In the genomic region with DNA sequence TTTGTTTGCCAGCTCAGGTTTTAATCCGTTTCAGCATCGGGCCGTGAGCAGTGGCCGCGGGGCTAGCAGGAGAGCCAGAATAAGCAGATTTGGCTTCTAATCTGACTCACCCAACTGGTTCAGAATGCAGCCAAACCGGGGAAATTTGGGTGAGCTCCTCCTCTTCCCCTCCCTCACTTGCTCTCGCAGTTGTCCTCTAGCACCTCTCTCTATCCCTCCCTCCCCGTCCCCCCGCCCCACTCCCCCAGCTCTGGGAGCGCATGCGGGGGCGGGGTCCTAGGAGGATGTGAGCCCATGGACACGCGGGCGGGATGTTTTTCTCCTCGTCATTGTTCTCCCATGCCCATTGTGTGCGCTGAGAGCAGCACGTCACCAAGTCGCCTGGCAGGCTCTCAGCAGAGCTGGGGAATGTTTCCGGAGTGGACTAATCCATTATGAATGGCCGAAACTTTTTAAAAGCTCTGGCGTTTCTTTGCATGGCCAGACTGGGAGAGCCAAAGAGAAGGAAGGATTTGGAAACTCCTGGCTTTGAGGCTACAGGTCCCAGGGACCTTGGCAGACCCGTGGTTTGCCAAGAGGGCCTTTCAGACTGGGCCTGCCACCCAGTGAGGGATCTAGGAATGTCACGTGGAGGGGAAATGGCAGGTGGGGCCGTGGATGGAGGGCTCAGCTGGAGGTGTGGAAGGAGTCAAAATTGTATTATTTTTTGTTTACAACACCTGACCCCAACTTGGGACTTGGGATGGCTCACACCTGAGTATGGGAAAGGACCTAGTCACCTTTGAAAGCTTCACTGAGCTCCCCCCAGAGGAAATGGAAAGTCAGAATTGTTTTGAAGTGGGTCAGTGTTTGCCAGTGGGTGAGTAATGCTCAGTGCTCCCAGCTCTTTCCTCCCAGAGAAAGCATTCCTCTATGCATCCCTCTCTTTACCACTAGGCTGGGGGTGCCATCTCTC, we compare ENCODE assay signal across 9 cellular contexts. TPM values are rescaled to one million over a fixed set of nuclear protein-coding genes. Genes with fewer than 3 reads are reported as not detected.
DNase-seq lines count a peak whose midpoint lies in the region; ATAC-seq and TF ChIP-seq lines count a peak whose summit lies in the region.
"Had no signal": no experiment of that assay in that cellular context is flagged by ENCODE, and none has a peak within 500 bp of the region (broad histone marks: within the 10 kb centered on the region; RNA-seq: fewer than 3 reads in every experiment).

No MANE protein-coding gene starts in this region.

- H3K4me1 ChIP-seq in H9 (ENCODE audit: insufficient read depth, low read length), result no peaks in the 10 kb centered on the region; the same call in 1 of the 2 replicates

- H4K5ac ChIP-seq in H9 (ENCODE audit: insufficient read length, low read depth, low read length), result peak overlapping the region; percentile 73

- DNase-seq in AG08396 (ENCODE audit: low spot score) (peak; percentile 55), H9 (peak; percentile 94), RPMI8226 (peak; percentile 71), left lobe of liver (ENCODE audit: low spot score) (peak; percentile 45), NCI-H2171 treated with DMSO at 0.1 percent for 48 hours (lab: John Stamatoyannopoulos, UW) (no peak)
- DNase-seq: naive thymus-derived CD8-positive, alpha-beta T cell had no signal

- peaks cover 64% of the 10 kb centered on the region for H3K27me3 Mint-ChIP-seq in H9 (ENCODE audit: low read depth)
- H3K27me3 Mint-ChIP-seq in dendritic cell treated with granulocyte-macrophage colony-stimulating factor and Interleukin-4, amounts not matched to agents 40 ng/mL and 50 ng/mL, for 4 days, result peaks cover 54% of the 10 kb centered on the region
- H3K27me3 Mint-ChIP-seq in stimulated activated naive CD8-positive, alpha-beta T cell treated with anti-CD3 and anti-CD28 coated beads, Interleukin-15, Interleukin-2, amounts not matched to agents 100 ng/mL and 50 ng/mL, for 24 hours, result peaks cover 47% of the 10 kb centered on the region

- H2BK15ac ChIP-seq in H9 (ENCODE audit: low read depth, low read length), result no peak overlapping the region

- no peak overlapping the region for H2BK12ac ChIP-seq in H9 (ENCODE audit: insufficient read length, low read depth, low read length)

- H3K9ac ChIP-seq in H9 (ENCODE audit: extremely low read depth, insufficient read length, low read length), result peak overlapping the region; percentile 28

- no peak for TF ChIP-seq CTCF in H9 (conservative IDR thresholded peaks at IDR 0.05)

- no peak overlapping the region for H3T11ph ChIP-seq in H9 (ENCODE audit: low read length)

- H3K23ac ChIP-seq in H9 (ENCODE audit: insufficient read length, low read depth, low read length), result no peak overlapping the region

- ATAC-seq in left lobe of liver, result peak; percentile 64
- no peak for ATAC-seq in GM21528 (IDR thresholded peaks at IDR 0.05; ENCODE audit: low FRiP score, unreplicated experiment)

- peaks cover 22 to 24% of the 10 kb centered on the region in 2 experiments for H3K4me1 Mint-ChIP-seq in H9
- peaks cover 36% of the 10 kb centered on the region for H3K4me1 Mint-ChIP-seq in dendritic cell treated with granulocyte-macrophage colony-stimulating factor and Interleukin-4, amounts not matched to agents 40 ng/mL and 50 ng/mL, for 4 days (ENCODE audit: low read depth)
- peaks cover 9% of the 10 kb centered on the region for H3K4me1 Mint-ChIP-seq in stimulated activated naive CD8-positive, alpha-beta T cell treated with anti-CD3 and anti-CD28 coated beads, Interleukin-15, Interleukin-2, amounts not matched to agents 100 ng/mL and 50 ng/mL, for 24 hours (ENCODE audit: low read depth)

- H3K4ac ChIP-seq in H9 (ENCODE audit: low read depth, low read length), result no peak overlapping the region

- peak overlapping the region; percentile 63 for H3K14ac ChIP-seq in H9 (ENCODE audit: insufficient read depth, low read length)

- H3K27me3 ChIP-seq in H9 (ENCODE audit: insufficient read depth, low read length), result no peaks in the 10 kb centered on the region

- no peak overlapping the region for H3K27ac ChIP-seq in H9 (ENCODE audit: insufficient read length, low read depth, low read length)

- H2BK5ac ChIP-seq in H9 (ENCODE audit: insufficient read length, low read length), result no peak overlapping the region

- peaks cover 0 to 11% (median 0%) of the 10 kb centered on the region in 3 experiments; a peak in 4 of 7 replicates for H3K36me3 Mint-ChIP-seq in H9 (ENCODE audit: insufficient read depth in 1 of 3, low read depth in 3 of 3)
- no peaks in the 10 kb centered on the region for H3K36me3 Mint-ChIP-seq in dendritic cell treated with granulocyte-macrophage colony-stimulating factor and Interleukin-4, amounts not matched to agents 40 ng/mL and 50 ng/mL, for 4 days (ENCODE audit: low read depth)
- no peaks in the 10 kb centered on the region for H3K36me3 Mint-ChIP-seq in stimulated activated naive CD8-positive, alpha-beta T cell treated with anti-CD3 and anti-CD28 coated beads, Interleukin-15, Interleukin-2, amounts not matched to agents 100 ng/mL and 50 ng/mL, for 24 hours (ENCODE audit: low read depth)
- H3K36me3 Mint-ChIP-seq: naive thymus-derived CD8-positive, alpha-beta T cell had no signal

- peak overlapping the region; percentile 72 to 98 (median 94); a peak in 5 of 7 replicates for H3K27ac Mint-ChIP-seq in H9
- peak overlapping the region; percentile 60 for H3K27ac Mint-ChIP-seq in dendritic cell treated with granulocyte-macrophage colony-stimulating factor and Interleukin-4, amounts not matched to agents 40 ng/mL and 50 ng/mL, for 4 days
- no peak overlapping the region for H3K27ac Mint-ChIP-seq in stimulated activated naive CD8-positive, alpha-beta T cell treated with anti-CD3 and anti-CD28 coated beads, Interleukin-15, Interleukin-2, amounts not matched to agents 100 ng/mL and 50 ng/mL, for 24 hours

- no peaks in the 10 kb centered on the region for H3K9me3 ChIP-seq in H9 (ENCODE audit: control insufficient read depth, low read depth, low read length)

- H3K79me1 ChIP-seq in H9 (ENCODE audit: insufficient read depth, low read depth, low read length, poor library complexity, severe bottlenecking), result no peaks in the 10 kb centered on the region

- peaks cover 2% of the 10 kb centered on the region for H3K23me2 ChIP-seq in H9 (ENCODE audit: insufficient read length, low read depth, low read length, poor library complexity, severe bottlenecking)

- H3K79me2 ChIP-seq in H9 (ENCODE audit: insufficient read depth, low read length), result no peaks in the 10 kb centered on the region

- WGBS in H9 (ENCODE audit: extremely low coverage, insufficient read length, low lambda C conversion rate), result no CpG with 5 or more reads among the region's 25 CpGs

- H3K9me3 Mint-ChIP-seq in H9, result peaks cover 7 to 12% of the 10 kb centered on the region in 2 experiments; a peak in 4 of 5 replicates
- no peaks in the 10 kb centered on the region for H3K9me3 Mint-ChIP-seq in dendritic cell treated with granulocyte-macrophage colony-stimulating factor and Interleukin-4, amounts not matched to agents 40 ng/mL and 50 ng/mL, for 4 days
- no peaks in the 10 kb centered on the region for H3K9me3 Mint-ChIP-seq in stimulated activated naive CD8-positive, alpha-beta T cell treated with anti-CD3 and anti-CD28 coated beads, Interleukin-15, Interleukin-2, amounts not matched to agents 100 ng/mL and 50 ng/mL, for 24 hours
- H3K9me3 Mint-ChIP-seq: naive thymus-derived CD8-positive, alpha-beta T cell had no signal

- no peak overlapping the region for H2AK5ac ChIP-seq in H9 (ENCODE audit: insufficient read length, low read length)

- H2BK120ac ChIP-seq in H9 (ENCODE audit: low read depth, low read length, poor library complexity, severe bottlenecking), result no peak overlapping the region

- H3K4me2 ChIP-seq in H9 (ENCODE audit: insufficient read depth, insufficient read length, low read length), result peak overlapping the region; percentile 23

- no peak overlapping the region for H3K56ac ChIP-seq in H9 (ENCODE audit: insufficient read length, low read depth, low read length)

- no peaks in the 10 kb centered on the region for H4K20me1 ChIP-seq in H9 (ENCODE audit: control insufficient read depth, insufficient read depth, insufficient read length)

- no peak overlapping the region for H4K8ac ChIP-seq in H9 (replicated peaks; ENCODE audit: insufficient read length, low read depth, low read length)

- H3K18ac ChIP-seq in H9 (ENCODE audit: insufficient read length, low read depth, low read length), result peak overlapping the region; percentile 76

- H2BK20ac ChIP-seq in H9 (ENCODE audit: low read depth, low read length, poor library complexity, severe bottlenecking), result no peak overlapping the region

- H2AFZ ChIP-seq in H9 (ENCODE audit: low read length), result no peak overlapping the region

- H4K91ac ChIP-seq in H9 (ENCODE audit: insufficient read length, low read depth, low read length), result no peak overlapping the region

- intact Hi-C loops in dendritic cell treated with granulocyte-macrophage colony-stimulating factor and Interleukin-4, amounts not matched to agents 40 ng/mL and 50 ng/mL, for 4 days (cut with micrococcal nuclease), result no loop called here

- peak overlapping the region; percentile 65 to 79 for H3K4me3 Mint-ChIP-seq in H9
- H3K4me3 Mint-ChIP-seq in dendritic cell treated with granulocyte-macrophage colony-stimulating factor and Interleukin-4, amounts not matched to agents 40 ng/mL and 50 ng/mL, for 4 days, result peak overlapping the region; percentile 60
- H3K4me3 Mint-ChIP-seq in stimulated activated naive CD8-positive, alpha-beta T cell treated with anti-CD3 and anti-CD28 coated beads, Interleukin-15, Interleukin-2, amounts not matched to agents 100 ng/mL and 50 ng/mL, for 24 hours, result peak overlapping the region; percentile 47

RNA-seq across cellular contexts. Expression of a gene that starts 39.2 kb away (rescaled TPM):
- total RNA-seq in H9 (2021), result 34.6 and 38.5 TPM in 2 replicates
- 8.8 TPM for total RNA-seq in left lobe of liver
